In genomic region chr22:44242946-44243724, GRCh38 we compare ENCODE assay signal across 26 cellular contexts.
DNase-seq lines count a peak whose midpoint lies in the region; ATAC-seq and TF ChIP-seq lines count a peak whose summit lies in the region.
"Had no signal": no experiment of that assay in that cellular context is flagged by ENCODE, and none has a peak within 500 bp of the region (broad histone marks: within the 10 kb centered on the region; RNA-seq: fewer than 3 reads in every experiment).

No MANE protein-coding gene starts in this region.

- WGBS in body of pancreas, 2 donors = 62 to 79% methylated on average over 15 to 17 of the region's 17 CpGs

- intact Hi-C loops in body of pancreas (cut with DNase I) = no loop called here

- TF ChIP-seq CTCF in body of pancreas (IDR thresholded peaks at IDR 0.05) = no peak

- no peaks in the 10 kb centered on the region for H3K36me3 ChIP-seq in body of pancreas (replicated peaks in 1 of 2; ENCODE audit: insufficient read depth in 1 of 2, low read depth in 2 of 2)
- H3K36me3 ChIP-seq: BLaER1 treated with 17β-estradiol and CSF1 and Interleukin-3, amounts not matched to agents 10 nM and 100 nM; HAP-1; SJCRH30 had no signal

- H3K4me1 ChIP-seq in body of pancreas = no peaks in the 10 kb centered on the region
- H3K4me1 ChIP-seq: Caco-2, HAP-1, SJCRH30 had no signal

- in situ Hi-C loops in G401 (cut with HindIII; ENCODE audit: low sequenced_read_pairs) = no loop called here

- no peaks in the 10 kb centered on the region for H3K27me3 ChIP-seq in body of pancreas
- H3K27me3 ChIP-seq: BLaER1 treated with 17β-estradiol and CSF1 and Interleukin-3, amounts not matched to agents 10 nM and 100 nM; MG63; SJCRH30 had no signal

- no peak overlapping the region for H3K27ac ChIP-seq in body of pancreas
- H3K27ac ChIP-seq: 22Rv1; BLaER1 treated with 17β-estradiol and CSF1 and Interleukin-3, amounts not matched to agents 10 nM and 100 nM; HL-60; RWPE1; SJCRH30 had no signal

- no peaks in the 10 kb centered on the region for H3K9me3 ChIP-seq in body of pancreas
- H3K9me3 ChIP-seq: Caco-2, HAP-1, SJCRH30 had no signal

- peak; percentile 13 for DNase-seq in DMS53 (lab: John Stamatoyannopoulos, UW)
- no peak for DNase-seq in DMS53 treated with DMSO at 0.1 percent for 48 hours (lab: John Stamatoyannopoulos, UW; ENCODE audit: unreplicated experiment)
- DNase-seq in G401 (ENCODE audit: low spot score) = peak; percentile 40
- peak; percentile 41 for DNase-seq in activated CD8-positive, alpha-beta memory T cell treated with anti-CD3 and anti-CD28 coated beads, Interleukin-2, amount 50 U/mL, for 48 hours
- DNase-seq in mesenteric fat pad (ENCODE audit: low spot score) = peak; percentile 75
- no peak for DNase-seq in body of pancreas
- DNase-seq in AML-193 (lab: John Stamatoyannopoulos, UW) = no peak
- DNase-seq in DMS79 treated with DMSO at 0.1 percent for 48 hours (lab: John Stamatoyannopoulos, UW) = no peak
- DNase-seq: ACHN; Caco-2; CD4-positive, alpha-beta memory T cell; DMS 273 treated with DMSO at 0.1 percent for 48 hours; GF-D8; MG63; NCI-H187 treated with DMSO at 0.1 percent for 48 hours; NCI-H2107; NCI-H446 treated with DMSO at 0.1 percent for 48 hours; NK-92 treated with Interleukin-12 subunit alpha and Interleukin-12 subunit beta, amount 100 ng/mL, for 24 hours; SJCRH30 had no signal

- no peak for ATAC-seq in body of pancreas
- ATAC-seq: HepG2, K562 had no signal

- TF ChIP-seq POLR2A in body of pancreas (IDR thresholded peaks at IDR 0.05) = no peak

- no peak overlapping the region for H3K4me3 ChIP-seq in body of pancreas
- H3K4me3 ChIP-seq: BLaER1 treated with 17β-estradiol and CSF1 and Interleukin-3, amounts not matched to agents 10 nM and 100 nM; HAP-1; K562; MG63; SJCRH30 had no signal

Comparison
In these comparisons a context has a peak if more than half of its experiments do, and no peak if none do; other contexts are left out.
1. DNase-seq: peak in DMS53 (single experiment), G401 (single experiment), activated CD8-positive, alpha-beta memory T cell treated with anti-CD3 and anti-CD28 coated beads, Interleukin-2, amount 50 U/mL, for 48 hours (single experiment) and mesenteric fat pad (single experiment); none in DMS53 treated with DMSO at 0.1 percent for 48 hours (single experiment), body of pancreas (0 of 4), AML-193 (0 of 2) and DMS79 treated with DMSO at 0.1 percent for 48 hours (single experiment).